24 cellular contexts compared by ENCODE assay signal in genomic region chr1:193926956-193927355, GRCh38.
"Had no signal": no experiment of that assay in that cellular context is flagged by ENCODE, and none has a peak within 500 bp of the region (broad histone marks: within the 10 kb centered on the region; RNA-seq: fewer than 3 reads in every experiment).

No MANE protein-coding gene starts in this region.

- H3K4me1 ChIP-seq: colonic mucosa, esophagus muscularis mucosa, foreskin keratinocyte, left lung, lower lobe of right lung, pancreas, stomach, thyroid gland, vagina had no signal

- H3K36me3 ChIP-seq: colonic mucosa, esophagus muscularis mucosa, left lung, lower lobe of right lung, neutrophil, pancreas, stomach, thyroid gland, vagina had no signal

- H3K4me3 ChIP-seq: colonic mucosa, esophagus muscularis mucosa, hepatocyte, left lung, lower lobe of right lung, pancreas, smooth muscle cell, stomach, thyroid gland, vagina had no signal

- H3K27me3 ChIP-seq: colonic mucosa, esophagus muscularis mucosa, foreskin keratinocyte, hepatocyte, left lung, neutrophil, pancreas, stomach, thyroid gland, vagina had no signal

- H3K27ac ChIP-seq: colonic mucosa, epithelial cell of prostate, esophagus muscularis mucosa, foreskin keratinocyte, hepatocyte, left lung, lower lobe of right lung, neutrophil, pancreas, stomach, thyroid gland, vagina had no signal

- ATAC-seq: foreskin keratinocyte; left lung; lower lobe of right lung; naive thymus-derived CD8-positive, alpha-beta T cell; pancreas; sciatic nerve; stimulated activated effector memory CD8-positive, alpha-beta T cell treated with anti-CD3 and anti-CD28 coated beads, Interleukin-12 subunit alpha, Interleukin-12 subunit beta, amount 100 ng/mL, for 72 hours had no signal

- H3K9me3 ChIP-seq: colonic mucosa, pancreas, thyroid gland, vagina had no signal

- DNase-seq: colonic mucosa; effector CD8-positive, alpha-beta T cell; endodermal cell; foreskin keratinocyte; left cardiac atrium; left lung; lower lobe of right lung; retina; stimulated activated CD4-positive, alpha-beta T cell treated with anti-CD3 and anti-CD28 coated beads, Interleukin-2, amount 100 ng/mL, for 24 hours; stimulated activated CD4-positive, alpha-beta T cell treated with anti-CD3 and anti-CD28 coated beads, Interleukin-4, amount 100 ng/mL, for 24 hours; stimulated activated naive CD4-positive, alpha-beta T cell treated with Interleukin-2 at 50 U/mL for 16 hours; stomach; thyroid gland; trophoblast cell had no signal
